Comparison of ENCODE assay signal across 8 cellular contexts in the genomic region with DNA sequence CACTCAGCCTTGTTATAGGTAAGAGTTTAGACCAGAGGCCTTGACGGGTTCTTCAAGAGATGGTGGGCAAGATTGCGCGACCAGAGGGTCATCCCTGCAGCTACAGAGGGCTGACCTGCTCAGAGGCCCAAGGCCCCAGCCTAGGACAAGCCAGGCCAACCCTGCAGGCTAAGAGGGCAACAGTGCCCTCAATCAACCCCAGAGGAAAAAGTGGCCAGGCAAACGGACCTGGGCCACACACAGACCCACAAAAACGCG. TPM values are rescaled to one million over a fixed set of nuclear protein-coding genes. Genes with fewer than 3 reads are reported as not detected.
DNase-seq lines count a peak whose midpoint lies in the region; ATAC-seq and TF ChIP-seq lines count a peak whose summit lies in the region.

No MANE protein-coding gene starts in this region.

- DNase-seq in activated CD4-positive, alpha-beta T cell treated with anti-CD3 and anti-CD28 coated beads for 36 hours: no peak
- DNase-seq in activated CD4-positive, alpha-beta T cell treated with anti-CD3 and anti-CD28 coated beads for 48 hours: no peak
- DNase-seq in astrocyte of the spinal cord (ENCODE audit: low read depth, low spot score): peak; percentile 51
- no peak for DNase-seq in thoracic aorta (ENCODE audit: low spot score)
- DNase-seq in medulla oblongata (ENCODE audit: extremely low spot score): no peak
- no peak for DNase-seq in NCI-H187 (lab: John Stamatoyannopoulos, UW)

- peaks cover 43% of the 10 kb centered on the region for H3K4me1 Mint-ChIP-seq in activated CD4-positive, alpha-beta T cell treated with anti-CD3 and anti-CD28 coated beads for 36 hours

- H3K27ac ChIP-seq in liver (ENCODE audit: low read depth in 1 of 2, low read length in 2 of 2) (peak overlapping the region; percentile 88 to 96), thoracic aorta (peak overlapping the region; percentile 92 to 93)

- H3K36me3 ChIP-seq in liver (ENCODE audit: control insufficient read depth in 4 of 4, insufficient read depth in 3 of 4, low read depth in 1 of 4, low read length in 3 of 4) (peaks cover 0 to 2% (median 0%) of the 10 kb centered on the region in 4 donors), thoracic aorta (no peaks in the 10 kb centered on the region)

- 35% methylated on average over 6 of the region's 6 CpGs for WGBS in liver

- peak overlapping the region; percentile 82 for H3K4me3 Mint-ChIP-seq in activated CD4-positive, alpha-beta T cell treated with anti-CD3 and anti-CD28 coated beads for 36 hours

- intact Hi-C loops in activated CD4-positive, alpha-beta T cell treated with anti-CD3 and anti-CD28 coated beads for 36 hours (cut with DNase I, micrococcal nuclease): loop anchor here (1.0 to 10.0 kb wide), 11 partner anchors 17 to 1169 kb away; partner anchors contain the start of genes FAM222A (in 1 of the 2), GLTP (in 1 of the 2), ISCU (in 1 of the 2) and MMAB (in 1 of the 2)

- H3K27me3 ChIP-seq in liver (ENCODE audit: control insufficient read depth in 4 of 4, insufficient read depth in 4 of 4, low read length in 3 of 4) (no peaks in the 10 kb centered on the region), thoracic aorta (replicated peaks; ENCODE audit: insufficient read depth) (no peaks in the 10 kb centered on the region)

- peak overlapping the region; percentile 86 for H3K27ac Mint-ChIP-seq in activated CD4-positive, alpha-beta T cell treated with anti-CD3 and anti-CD28 coated beads for 36 hours

- peaks cover 2% of the 10 kb centered on the region for H3K27me3 Mint-ChIP-seq in activated CD4-positive, alpha-beta T cell treated with anti-CD3 and anti-CD28 coated beads for 36 hours

- in situ Hi-C loops in astrocyte of the spinal cord (cut with HindIII; ENCODE audit: low sequenced_read_pairs): no loop called here

- H3K4me3 ChIP-seq in astrocyte of the spinal cord (ENCODE audit: low read depth, low read length) (peak overlapping the region; percentile 79), liver (ENCODE audit: low read depth in 1 of 3, low read length in 3 of 3) (peak overlapping the region; percentile 77 to 89 (median 84)), thoracic aorta (peak overlapping the region; percentile 92)

- POLR2A ChIA-PET in activated CD4-positive, alpha-beta T cell treated with anti-CD3 and anti-CD28 coated beads for 36 hours (lab: Charles Lee): no interaction called here

- no peak for ATAC-seq in activated CD4-positive, alpha-beta T cell treated with anti-CD3 and anti-CD28 coated beads for 36 hours
- ATAC-seq in thoracic aorta (ENCODE audit: insufficient number of reproducible peaks, low FRiP score, low read depth): no peak
- ATAC-seq in GM18498 (IDR thresholded peaks at IDR 0.05; ENCODE audit: unreplicated experiment): no peak

- CTCF ChIA-PET in activated CD4-positive, alpha-beta T cell treated with anti-CD3 and anti-CD28 coated beads for 36 hours (lab: Charles Lee): no interaction called here

- H3K36me3 Mint-ChIP-seq in activated CD4-positive, alpha-beta T cell treated with anti-CD3 and anti-CD28 coated beads for 36 hours (ENCODE audit: low read depth): peaks cover 18% of the 10 kb centered on the region

- TF ChIP-seq RAD21 in liver (IDR thresholded peaks at IDR 0.05): no peak

- H3K9me3 Mint-ChIP-seq in activated CD4-positive, alpha-beta T cell treated with anti-CD3 and anti-CD28 coated beads for 36 hours (ENCODE audit: low read depth): peaks cover 4% of the 10 kb centered on the region

- H3K4me1 ChIP-seq in liver (ENCODE audit: control insufficient read depth in 4 of 4, insufficient read depth in 4 of 4, low read length in 3 of 4) (peaks cover 2 to 36% (median 27%) of the 10 kb centered on the region in 4 donors), thoracic aorta (ENCODE audit: control insufficient read depth in 1 of 2, low read depth in 2 of 2) (peaks cover 41 to 66% of the 10 kb centered on the region in 2 donors)

- H3K9me3 ChIP-seq in liver (ENCODE audit: control insufficient read depth in 4 of 4, low read length in 3 of 4) (no peaks in the 10 kb centered on the region), thoracic aorta (no peaks in the 10 kb centered on the region)

- peak overlapping the region; percentile 61 to 68 for H3K9ac ChIP-seq in liver (ENCODE audit: low read depth in 1 of 2, low read length in 2 of 2)

- TF ChIP-seq CTCF in astrocyte of the spinal cord (IDR thresholded peaks at IDR 0.05; ENCODE audit: low read depth, low read length): no peak
- no peak for TF ChIP-seq CTCF in liver (IDR thresholded peaks at IDR 0.05; ENCODE audit: low read depth, low read length, missing input control)
- TF ChIP-seq CTCF in thoracic aorta (IDR thresholded peaks at IDR 0.05): no peak

TF ChIP-seq in liver, 16 proteins besides CTCF, POLR2A, EP300 and RAD21:
- TF ChIP-seq RXRA (IDR thresholded peaks at IDR 0.05) (peak; percentile 40 to 56), GABPA (IDR thresholded peaks at IDR 0.05 in 1 of 2, conservative IDR thresholded peaks at IDR 0.05 in 1 of 2) (no peak), TAF1 (conservative IDR thresholded peaks at IDR 0.05) (no peak), HNF4G (IDR thresholded peaks at IDR 0.05) (no peak), JUND (IDR thresholded peaks at IDR 0.05) (no peak)
- TF ChIP-seq, protein P1, sequence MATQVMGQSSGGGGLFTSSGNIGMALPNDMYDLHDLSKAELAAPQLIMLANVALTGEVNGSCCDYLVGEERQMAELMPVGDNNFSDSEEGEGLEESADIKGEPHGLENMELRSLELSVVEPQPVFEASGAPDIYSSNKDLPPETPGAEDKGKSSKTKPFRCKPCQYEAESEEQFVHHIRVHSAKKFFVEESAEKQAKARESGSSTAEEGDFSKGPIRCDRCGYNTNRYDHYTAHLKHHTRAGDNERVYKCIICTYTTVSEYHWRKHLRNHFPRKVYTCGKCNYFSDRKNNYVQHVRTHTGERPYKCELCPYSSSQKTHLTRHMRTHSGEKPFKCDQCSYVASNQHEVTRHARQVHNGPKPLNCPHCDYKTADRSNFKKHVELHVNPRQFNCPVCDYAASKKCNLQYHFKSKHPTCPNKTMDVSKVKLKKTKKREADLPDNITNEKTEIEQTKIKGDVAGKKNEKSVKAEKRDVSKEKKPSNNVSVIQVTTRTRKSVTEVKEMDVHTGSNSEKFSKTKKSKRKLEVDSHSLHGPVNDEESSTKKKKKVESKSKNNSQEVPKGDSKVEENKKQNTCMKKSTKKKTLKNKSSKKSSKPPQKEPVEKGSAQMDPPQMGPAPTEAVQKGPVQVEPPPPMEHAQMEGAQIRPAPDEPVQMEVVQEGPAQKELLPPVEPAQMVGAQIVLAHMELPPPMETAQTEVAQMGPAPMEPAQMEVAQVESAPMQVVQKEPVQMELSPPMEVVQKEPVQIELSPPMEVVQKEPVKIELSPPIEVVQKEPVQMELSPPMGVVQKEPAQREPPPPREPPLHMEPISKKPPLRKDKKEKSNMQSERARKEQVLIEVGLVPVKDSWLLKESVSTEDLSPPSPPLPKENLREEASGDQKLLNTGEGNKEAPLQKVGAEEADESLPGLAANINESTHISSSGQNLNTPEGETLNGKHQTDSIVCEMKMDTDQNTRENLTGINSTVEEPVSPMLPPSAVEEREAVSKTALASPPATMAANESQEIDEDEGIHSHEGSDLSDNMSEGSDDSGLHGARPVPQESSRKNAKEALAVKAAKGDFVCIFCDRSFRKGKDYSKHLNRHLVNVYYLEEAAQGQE (IDR thresholded peaks at IDR 0.05): no peak

RNA-seq across cellular contexts. Expression of gene SSH1, which starts 1.3 kb away (rescaled TPM):
- total RNA-seq in activated CD4-positive, alpha-beta T cell treated with anti-CD3 and anti-CD28 coated beads for 36 hours: 10 to 100 TPM; 25.0 to 25.4 TPM
- 1 to 10 TPM; 4.7 to 8.5 TPM for total RNA-seq in liver
- 1 to 10 TPM; 4.5 to 5.6 TPM for polyA plus RNA-seq in liver
- total RNA-seq in thoracic aorta: 10 to 100 TPM; 25.3 to 57.6 TPM

RNA-seq across cellular contexts. Expression of gene DAO, which starts 23.8 kb away (rescaled TPM):
- not detected for total RNA-seq in activated CD4-positive, alpha-beta T cell treated with anti-CD3 and anti-CD28 coated beads for 36 hours
- total RNA-seq in liver: 10 to 100 TPM in 1 of 2 donors, under 1 TPM in 1; 0.84 to 28.3 TPM
- 10 to 100 TPM; 17.6 to 51.4 TPM for polyA plus RNA-seq in liver
- not detected for total RNA-seq in thoracic aorta
